In the genomic region with DNA sequence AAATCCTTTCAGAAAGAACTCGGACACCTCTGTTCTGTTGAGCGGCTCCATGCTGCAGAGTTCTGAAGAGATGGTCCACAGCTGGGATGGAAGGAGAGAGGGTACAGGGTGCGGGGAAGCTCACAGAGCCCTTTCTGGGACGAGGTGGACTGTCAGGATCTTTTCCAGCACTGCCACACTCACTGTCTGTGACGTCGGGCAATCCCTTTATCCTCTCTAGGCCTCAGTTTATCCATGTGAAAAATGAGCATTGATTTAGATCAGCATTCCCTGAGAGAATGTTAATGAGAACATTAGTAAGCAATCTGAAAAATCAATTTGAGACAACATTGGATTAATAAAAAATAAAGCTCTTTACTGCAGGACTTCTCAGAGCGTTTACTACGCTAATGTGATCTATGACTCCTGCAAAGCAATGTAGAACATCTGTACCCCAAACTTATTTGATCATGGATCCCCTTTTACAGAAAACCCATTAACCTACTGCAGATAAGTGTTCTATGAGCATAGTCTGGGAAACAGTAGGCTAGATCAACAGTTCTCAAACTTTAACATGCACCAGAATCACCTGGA, we compare ENCODE assay signal across 24 cellular contexts. TPM values are rescaled to one million over a fixed set of nuclear protein-coding genes. Genes with fewer than 3 reads are reported as not detected.
DNase-seq lines count a peak whose midpoint lies in the region; ATAC-seq, FAIRE-seq and TF ChIP-seq lines count a peak whose summit lies in the region.
"Had no signal": no experiment of that assay in that cellular context is flagged by ENCODE, and none has a peak within 500 bp of the region (broad histone marks: within the 10 kb centered on the region; RNA-seq: fewer than 3 reads in every experiment).

A gene with protein sequence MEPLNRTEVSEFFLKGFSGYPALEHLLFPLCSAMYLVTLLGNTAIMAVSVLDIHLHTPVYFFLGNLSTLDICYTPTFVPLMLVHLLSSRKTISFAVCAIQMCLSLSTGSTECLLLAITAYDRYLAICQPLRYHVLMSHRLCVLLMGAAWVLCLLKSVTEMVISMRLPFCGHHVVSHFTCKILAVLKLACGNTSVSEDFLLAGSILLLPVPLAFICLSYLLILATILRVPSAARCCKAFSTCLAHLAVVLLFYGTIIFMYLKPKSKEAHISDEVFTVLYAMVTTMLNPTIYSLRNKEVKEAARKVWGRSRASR (minus strand): TSS at position 51 of the 573 bp plus-strand sequence. CDS start 0 bp downstream, at position 51.

- no peaks in the 10 kb centered on the region for H3K36me3 Mint-ChIP-seq in nephron progenitor cell (ENCODE audit: low read depth)
- no peaks in the 10 kb centered on the region for H3K36me3 Mint-ChIP-seq in CD8-positive, alpha-beta T cell
- H3K36me3 Mint-ChIP-seq: CD8-positive, alpha-beta memory T cell had no signal

- H3K4me2 ChIP-seq in K562 (ENCODE audit: insufficient read depth, low read length), result no peak within 1 kb of the TSS
- H3K4me2 ChIP-seq: BLaER1, GM23338 had no signal

- no peak for TF ChIP-seq POLR2A in K562 (conservative IDR thresholded peaks at IDR 0.05)
- no peak for TF ChIP-seq POLR2A in stomach (IDR thresholded peaks at IDR 0.05)

- peaks cover 6% of the 10 kb centered on the region for H3K27me3 Mint-ChIP-seq in nephron progenitor cell (ENCODE audit: low read depth, poor library complexity)
- peaks cover 9% of the 10 kb centered on the region for H3K27me3 Mint-ChIP-seq in CD8-positive, alpha-beta T cell (ENCODE audit: low read depth)

- no peak for FAIRE-seq in K562 (lab: Jason Lieb, UNC)
- FAIRE-seq: GM12891, GM18507, HepG2 had no signal

- BruUV-seq in K562 (replicated peaks; lab: Mats Ljungman, UMichigan), result no TSS peak

- TF ChIP-seq CTCF in HEK293 (tag by site-specific recombination; IDR thresholded peaks at IDR 0.05), result no peak
- TF ChIP-seq CTCF in K562 (IDR thresholded peaks at IDR 0.05 in 2 of 3, conservative IDR thresholded peaks at IDR 0.05 in 1 of 3; ENCODE audit: insufficient read depth in 2 of 3, low read depth in 1 of 3, low read length in 3 of 3), result no peak
- no peak for TF ChIP-seq CTCF in nephron progenitor cell (IDR thresholded peaks at IDR 0.05)
- no peak for TF ChIP-seq CTCF in CD8-positive, alpha-beta T cell (IDR thresholded peaks at IDR 0.05)
- no peak for TF ChIP-seq CTCF in stomach (IDR thresholded peaks at IDR 0.05)

- H3K36me3 ChIP-seq in HEK293 (ENCODE audit: control insufficient read depth in 2 of 2, insufficient read depth in 1 of 2, low read length in 2 of 2) (no peaks in the 10 kb centered on the region), K562 (ENCODE audit: control insufficient read depth, insufficient read depth, low read length) (no peaks in the 10 kb centered on the region), stomach (no peaks in the 10 kb centered on the region)
- H3K36me3 ChIP-seq in CD8-positive, alpha-beta T cell (ENCODE audit: insufficient read depth, low read length), result no peaks in the 10 kb centered on the region
- H3K36me3 ChIP-seq: BLaER1 had no signal

- no peak within 1 kb of the TSS; a peak in 1 of 4 replicates for H3K9ac ChIP-seq in K562 (ENCODE audit: insufficient read depth in 1 of 2, low read depth in 2 of 2, low read length in 2 of 2)
- H3K9ac ChIP-seq: BLaER1 had no signal

- no peak for TF ChIP-seq RAD21 in K562 (CRISPR knock-in tag; conservative IDR thresholded peaks at IDR 0.05 in 1 of 2, IDR thresholded peaks at IDR 0.05 in 1 of 2)

- CTCF ChIA-PET in HEK293 (lab: Yijun Ruan, JAX), result interaction anchor here (0.6 to 1.7 kb wide), 3 partner anchors 12 to 295 kb away, joined by 3 to 5 read pairs (median 3); no protein-coding TSS in a partner anchor
- CTCF ChIA-PET in K562 (lab: Yijun Ruan, JAX; ENCODE audit: low intra/inter-chr PET ratio), result no interaction called here
- CTCF ChIA-PET in CD8-positive, alpha-beta T cell (lab: Charles Lee), result interaction anchor here (1.0 to 1.4 kb wide), 3 partner anchors 11 to 75 kb away, joined by 3 read pairs; no protein-coding TSS in a partner anchor

- no peaks in the 10 kb centered on the region for H3K9me1 ChIP-seq in K562 (ENCODE audit: control insufficient read depth, insufficient read depth, low read length)

- 14% methylated on average over 8 of the region's 8 CpGs for WGBS in K562 (ENCODE audit: insufficient coverage, low coverage, missing lambda C conversion rate)
- 83 to 91% (median 91%) methylated on average over 8 of the region's 8 CpGs for WGBS in stomach, 5 donors

- no peaks in the 10 kb centered on the region for H3K4me1 ChIP-seq in HEK293 (ENCODE audit: control insufficient read depth, insufficient read depth, low read length)
- H3K4me1 ChIP-seq in K562 (replicated peaks in 1 of 2; ENCODE audit: control insufficient read depth in 2 of 2, insufficient read depth in 2 of 2, low read length in 2 of 2), result peaks cover 0 to 5% of the 10 kb centered on the region in 2 experiments; a peak in 2 of 5 replicates
- no peaks in the 10 kb centered on the region for H3K4me1 ChIP-seq in CD8-positive, alpha-beta T cell (ENCODE audit: insufficient read depth, low read length)
- no peaks in the 10 kb centered on the region for H3K4me1 ChIP-seq in stomach
- H3K4me1 ChIP-seq: BLaER1 had no signal

- no peaks in the 10 kb centered on the region for H3K79me2 ChIP-seq in K562 (ENCODE audit: control insufficient read depth, insufficient read depth, low read length)

- H3K9me3 ChIP-seq in HEK293 (ENCODE audit: control insufficient read depth, insufficient read depth, low read depth, low read length) (no peaks in the 10 kb centered on the region), K562 (replicated peaks; ENCODE audit: control insufficient read depth, insufficient read depth, low read depth, low read length) (no peaks in the 10 kb centered on the region), stomach (no peaks in the 10 kb centered on the region)
- H3K9me3 ChIP-seq in CD8-positive, alpha-beta T cell (ENCODE audit: low read length), result no peaks in the 10 kb centered on the region
- H3K9me3 ChIP-seq: BLaER1 had no signal

- DNase-seq in activated CD8-positive, alpha-beta memory T cell treated with anti-CD3 and anti-CD28 coated beads for 24 hours, result peak; percentile 26
- DNase-seq in activated CD8-positive, alpha-beta memory T cell treated with anti-CD3 and anti-CD28 coated beads, Interleukin-2, amount 50 U/mL, for 48 hours, result no peak
- DNase-seq in K562 (ENCODE audit: extremely low read depth in 1 of 4, low spot score in 3 of 4) (no peak), nephron progenitor cell (no peak), stomach (no peak)
- no peak for DNase-seq in CD8-positive, alpha-beta T cell
- DNase-seq: 8988T; CD8-positive, alpha-beta memory T cell; COR-L47; DMS 273 treated with DMSO at 0.1 percent for 48 hours; DND-41; EL; H7 had no signal

- H3K4me3 ChIP-seq in HEK293 (ENCODE audit: low read depth, low read length) (no peak within 1 kb of the TSS), K562 (no peak within 1 kb of the TSS), stomach (no peak within 1 kb of the TSS)
- no peak within 1 kb of the TSS for H3K4me3 ChIP-seq in CD8-positive, alpha-beta T cell (ENCODE audit: low read depth, low read length)
- H3K4me3 ChIP-seq: BLaER1, GM23338 had no signal

- H4K20me1 ChIP-seq in K562 (replicated peaks; ENCODE audit: control insufficient read depth, insufficient read depth, low read length), result no peaks in the 10 kb centered on the region
- H4K20me1 ChIP-seq: BLaER1 had no signal

- in situ Hi-C loops in K562 (cut with MboI), result no loop called here

- POLR2A ChIA-PET in HEK293 (lab: Yijun Ruan, JAX), result no interaction called here
- POLR2A ChIA-PET in K562 (lab: Yijun Ruan, JAX), result no interaction called here
- POLR2A ChIA-PET in CD8-positive, alpha-beta T cell (lab: Charles Lee), result no interaction called here

- no peak within 1 kb of the TSS for H3K27ac ChIP-seq in HEK293 (ENCODE audit: extremely low read depth, low read depth, low read length)
- no peak within 1 kb of the TSS for H3K27ac ChIP-seq in K562 (ENCODE audit: extremely low read depth, low read depth, low read length)
- no peak within 1 kb of the TSS for H3K27ac ChIP-seq in CD8-positive, alpha-beta T cell (ENCODE audit: low read depth, low read length)
- H3K27ac ChIP-seq in stomach, result no peak within 1 kb of the TSS
- H3K27ac ChIP-seq: BLaER1 had no signal

- no peak within 1 kb of the TSS for H3K27ac Mint-ChIP-seq in nephron progenitor cell
- H3K27ac Mint-ChIP-seq in CD8-positive, alpha-beta T cell, result no peak within 1 kb of the TSS
- H3K27ac Mint-ChIP-seq: CD8-positive, alpha-beta memory T cell had no signal

- no peak for ATAC-seq in K562
- ATAC-seq in CD8-positive, alpha-beta T cell, result no peak
- ATAC-seq in GM21576 (IDR thresholded peaks at IDR 0.05; ENCODE audit: unreplicated experiment), result no peak
- ATAC-seq: GM23338, HCT116 had no signal

- H3K9me3 Mint-ChIP-seq in nephron progenitor cell, result peaks cover 1% of the 10 kb centered on the region
- H3K9me3 Mint-ChIP-seq in CD8-positive, alpha-beta T cell, result no peaks in the 10 kb centered on the region
- H3K9me3 Mint-ChIP-seq: CD8-positive, alpha-beta memory T cell had no signal

- H3K4me3 Mint-ChIP-seq in nephron progenitor cell, result peak within 1 kb of the TSS; percentile 18
- no peak within 1 kb of the TSS for H3K4me3 Mint-ChIP-seq in CD8-positive, alpha-beta T cell
- H3K4me3 Mint-ChIP-seq: CD8-positive, alpha-beta memory T cell; GM23338 had no signal

- H3K27me3 ChIP-seq in K562 (ENCODE audit: control insufficient read depth in 2 of 2, insufficient read depth in 2 of 2, low read length in 2 of 2), result peaks cover 2 to 20% of the 10 kb centered on the region in 2 experiments; a peak in 3 of 5 replicates
- H3K27me3 ChIP-seq in CD8-positive, alpha-beta T cell (ENCODE audit: insufficient read depth, low read length), result no peaks in the 10 kb centered on the region
- H3K27me3 ChIP-seq in stomach, result peaks cover 0 to 27% (median 0%) of the 10 kb centered on the region in 3 donors
- H3K27me3 ChIP-seq: BLaER1 had no signal

- no peak for TF ChIP-seq EP300 in K562 (IDR thresholded peaks at IDR 0.05; ENCODE audit: low read length)
- TF ChIP-seq EP300 in stomach (IDR thresholded peaks at IDR 0.05), result no peak

- no peak within 1 kb of the TSS for H2AFZ ChIP-seq in K562 (ENCODE audit: low read depth, low read length)

- no peaks in the 10 kb centered on the region for H3K4me1 Mint-ChIP-seq in nephron progenitor cell
- H3K4me1 Mint-ChIP-seq in CD8-positive, alpha-beta T cell (ENCODE audit: low read depth), result no peaks in the 10 kb centered on the region
- H3K4me1 Mint-ChIP-seq: CD8-positive, alpha-beta memory T cell had no signal

- intact Hi-C loops in K562 (cut with micrococcal nuclease), result no loop called here
- intact Hi-C loops in CD8-positive, alpha-beta T cell (cut with DNase I, micrococcal nuclease), result no loop called here
- intact Hi-C loops in stomach (cut with DNase I; ENCODE audit: low total_unique reads), result no loop called here

RNA-seq across cellular contexts. Expression of the gene that starts here (rescaled TPM):
- not detected in 2 replicates for total RNA-seq in K562 (2011; cell fraction: chromatin; rRNA removed; ENCODE audit: low replicate concordance)
- not detected in 2 replicates for total RNA-seq in K562 (2011; cell fraction: nucleolus; rRNA removed)
- total RNA-seq in K562 (2011; cell fraction: nucleoplasm; rRNA removed), result not detected in 2 replicates
- total RNA-seq in K562 (2014; rRNA removed), result not detected in 2 replicates
- total RNA-seq in K562 (2014; rRNA removed; fragmentation: Illumina TruSeq; extraction: Trizol), result not detected in 2 replicates
- total RNA-seq in K562 (2015; rRNA removed; fragmentation: Illumina TruSeq; extraction: Trizol), result not detected in 2 replicates
- not detected in 2 replicates for total RNA-seq in K562 (2021)
- not detected in 2 replicates for polyA plus RNA-seq in K562 (2011; rRNA removed)
- not detected in 2 replicates for polyA plus RNA-seq in K562 (2011; cell fraction: cytosol; rRNA removed)
- not detected in 2 replicates for polyA plus RNA-seq in K562 (2011; cell fraction: nucleus; rRNA removed)
- polyA plus RNA-seq in K562 (2012), result not detected in 2 replicates
- polyA plus RNA-seq in K562 (2014; fragmentation: Illumina TruSeq; extraction: Trizol), result not detected in 2 replicates
- not detected for polyA plus RNA-seq in K562 (2014; fragmentation: Nextera tagmentation; extraction: Ambion mirVana)
- not detected in 2 replicates for polyA plus RNA-seq in K562 (2014; rRNA removed)
- polyA minus RNA-seq in K562 (2011; rRNA and poly(A)+ RNA removed), result not detected in 2 replicates
- not detected in 2 replicates for polyA minus RNA-seq in K562 (2011; cell fraction: cytosol; rRNA and poly(A)+ RNA removed)
- not detected in 2 replicates for polyA minus RNA-seq in K562 (2011; cell fraction: nucleus; rRNA and poly(A)+ RNA removed)
- not detected for total RNA-seq in CD8-positive, alpha-beta T cell
- not detected for total RNA-seq in stomach
- polyA plus RNA-seq in stomach, result not detected
- total RNA-seq: A673; CD8-positive, alpha-beta memory T cell; G401; GM23338; H7; HepG2 had no signal
- polyA plus RNA-seq: AG04450; CD8-positive, alpha-beta memory T cell; HepG2 had no signal
